ENCODE assay signal across 12 cellular contexts in the genomic region with DNA sequence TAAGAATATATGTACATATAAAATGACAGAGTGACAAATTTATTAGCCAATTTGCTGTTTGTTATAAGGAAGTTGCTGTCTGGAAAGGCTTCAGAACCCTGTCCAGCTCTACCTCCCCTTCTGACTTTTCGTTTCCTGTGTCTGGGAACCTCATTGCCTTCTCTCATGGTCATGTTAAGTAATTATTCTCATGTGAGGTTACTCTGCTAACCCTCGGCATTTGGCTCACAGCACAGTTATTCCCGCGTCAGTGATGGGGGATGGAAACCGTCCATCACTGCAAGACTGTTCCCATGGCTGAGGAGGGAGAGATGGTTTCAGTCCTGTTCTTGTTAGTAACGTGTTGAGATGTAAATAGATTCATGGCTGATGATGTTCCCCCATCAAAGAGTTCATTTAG. TPM values are rescaled to one million over a fixed set of nuclear protein-coding genes. Genes with fewer than 3 reads are reported as not detected.
DNase-seq lines count a peak whose midpoint lies in the region; ATAC-seq and TF ChIP-seq lines count a peak whose summit lies in the region.
"Had no signal": no experiment of that assay in that cellular context is flagged by ENCODE, and none has a peak within 500 bp of the region (broad histone marks: within the 10 kb centered on the region; RNA-seq: fewer than 3 reads in every experiment).

No MANE protein-coding gene starts in this region.

- H3K4me3 Mint-ChIP-seq in HFFc6 (peak overlapping the region; percentile 58; the same call in 1 of the 2 replicates), chondrocyte (ENCODE audit: unreplicated experiment) (peak overlapping the region; percentile 53)
- H3K4me3 Mint-ChIP-seq: activated CD8-positive, alpha-beta T cell treated with anti-CD3 and anti-CD28 coated beads, Interleukin-2, amount 10 ng/mL, durations not matched to agents 7 days and 5 days; dendritic cell treated with granulocyte-macrophage colony-stimulating factor and Interleukin-4, amounts not matched to agents 40 ng/mL and 50 ng/mL, for 4 days had no signal

- H3K9me3 Mint-ChIP-seq in HFFc6 (no peaks in the 10 kb centered on the region), chondrocyte (ENCODE audit: low read depth) (no peaks in the 10 kb centered on the region)
- H3K9me3 Mint-ChIP-seq: dendritic cell treated with granulocyte-macrophage colony-stimulating factor and Interleukin-4, amounts not matched to agents 40 ng/mL and 50 ng/mL, for 4 days had no signal

- H3K4me1 ChIP-seq in upper lobe of left lung = peaks cover 0 to 5% (median 2%) of the 10 kb centered on the region in 4 donors
- H3K4me1 ChIP-seq: psoas muscle had no signal

- H3K27me3 Mint-ChIP-seq in HFFc6 (ENCODE audit: insufficient read depth) = no peaks in the 10 kb centered on the region; the same call in 1 of the 2 replicates
- no peaks in the 10 kb centered on the region for H3K27me3 Mint-ChIP-seq in chondrocyte (ENCODE audit: low read depth)
- H3K27me3 Mint-ChIP-seq: dendritic cell treated with granulocyte-macrophage colony-stimulating factor and Interleukin-4, amounts not matched to agents 40 ng/mL and 50 ng/mL, for 4 days had no signal

- no peak overlapping the region for H3K4me3 ChIP-seq in upper lobe of left lung
- H3K4me3 ChIP-seq: K562, psoas muscle had no signal

- DNase-seq in HFFc6 (peak; percentile 11), chondrocyte (ENCODE audit: low spot score) (no peak), left lobe of liver (ENCODE audit: low spot score) (no peak), upper lobe of left lung (no peak), activated gamma-delta T cell treated with Interleukin-2 at 50 U/mL for 16 hours (no peak)
- DNase-seq: activated CD8-positive, alpha-beta T cell treated with anti-CD3 and anti-CD28 coated beads, Interleukin-2, amount 10 ng/mL, durations not matched to agents 7 days and 5 days; psoas muscle had no signal

- no peaks in the 10 kb centered on the region for H3K27me3 ChIP-seq in upper lobe of left lung

- H3K9me3 ChIP-seq in upper lobe of left lung = no peaks in the 10 kb centered on the region
- H3K9me3 ChIP-seq: psoas muscle had no signal

- H3K36me3 ChIP-seq in upper lobe of left lung = no peaks in the 10 kb centered on the region

- TF ChIP-seq POLR2A in upper lobe of left lung (IDR thresholded peaks at IDR 0.05) = no peak

- H3K4me1 Mint-ChIP-seq in HFFc6 (ENCODE audit: low read depth) (peaks cover 39% of the 10 kb centered on the region), chondrocyte (ENCODE audit: low read depth) (peaks cover 73% of the 10 kb centered on the region)

- H3K36me3 Mint-ChIP-seq in HFFc6 (ENCODE audit: low read depth) (no peaks in the 10 kb centered on the region), chondrocyte (ENCODE audit: low read depth) (peaks cover 18% of the 10 kb centered on the region)

- H3K27ac Mint-ChIP-seq in HFFc6 = 0 out of 2 replicates have a peak overlapping the region, but pooled peaks have one; percentile 40
- peak overlapping the region; percentile 92 for H3K27ac Mint-ChIP-seq in chondrocyte (ENCODE audit: unreplicated experiment)
- H3K27ac Mint-ChIP-seq: activated CD8-positive, alpha-beta T cell treated with anti-CD3 and anti-CD28 coated beads, Interleukin-2, amount 10 ng/mL, durations not matched to agents 7 days and 5 days; dendritic cell treated with granulocyte-macrophage colony-stimulating factor and Interleukin-4, amounts not matched to agents 40 ng/mL and 50 ng/mL, for 4 days had no signal

- TF ChIP-seq CTCF in HFFc6 (IDR thresholded peaks at IDR 0.05) (no peak), chondrocyte (IDR thresholded peaks at IDR 0.05) (no peak), upper lobe of left lung (IDR thresholded peaks at IDR 0.05) (no peak)

- 47 to 55% methylated on average over 6 of the region's 6 CpGs for WGBS in upper lobe of left lung, 2 donors

- peak overlapping the region in 3 of 4 donors; percentile 24 to 54 (median 28) for H3K27ac ChIP-seq in upper lobe of left lung
- H3K27ac ChIP-seq: psoas muscle had no signal

- peak; percentile 41 for ATAC-seq in left lobe of liver
- no peak for ATAC-seq in upper lobe of left lung (ENCODE audit: low FRiP score in 2 of 2)
- no peak for ATAC-seq in HG03439 (IDR thresholded peaks at IDR 0.05; ENCODE audit: unreplicated experiment)
- no peak for ATAC-seq in GM21528 (IDR thresholded peaks at IDR 0.05; ENCODE audit: low FRiP score, unreplicated experiment)
- no peak for ATAC-seq in HG03108 (IDR thresholded peaks at IDR 0.05; ENCODE audit: unreplicated experiment)
- ATAC-seq: activated CD8-positive, alpha-beta T cell treated with anti-CD3 and anti-CD28 coated beads, Interleukin-2, amount 10 ng/mL, durations not matched to agents 7 days and 5 days; K562; psoas muscle had no signal

- no peak for TF ChIP-seq EP300 in upper lobe of left lung (IDR thresholded peaks at IDR 0.05)

RNA-seq across cellular contexts. Expression of gene EDNRA, which starts 11.9 kb away (rescaled TPM):
- 1 to 10 TPM in 5 of 6 experiments, under 1 TPM in 1; 0.83 to 3.0 (median 1.5) TPM for total RNA-seq in HFFc6 (2021; fragmentation: NEBNext Ultra II Directional; extraction: Animal tissue kit (Norgen Biotek cat#: 25700))
- total RNA-seq in chondrocyte (58.3 to 136 TPM (median 135 TPM) in 3 replicates), left lobe of liver (2.0 TPM), upper lobe of left lung (10 to 100 TPM in 3 of 6 donors, 1 to 10 TPM in 3; 7.3 to 32.2 (median 10.2) TPM)
- total RNA-seq: activated CD8-positive, alpha-beta T cell treated with anti-CD3 and anti-CD28 coated beads, Interleukin-2, amount 10 ng/mL, durations not matched to agents 7 days and 5 days; K562 had no signal
